In the genomic region with DNA sequence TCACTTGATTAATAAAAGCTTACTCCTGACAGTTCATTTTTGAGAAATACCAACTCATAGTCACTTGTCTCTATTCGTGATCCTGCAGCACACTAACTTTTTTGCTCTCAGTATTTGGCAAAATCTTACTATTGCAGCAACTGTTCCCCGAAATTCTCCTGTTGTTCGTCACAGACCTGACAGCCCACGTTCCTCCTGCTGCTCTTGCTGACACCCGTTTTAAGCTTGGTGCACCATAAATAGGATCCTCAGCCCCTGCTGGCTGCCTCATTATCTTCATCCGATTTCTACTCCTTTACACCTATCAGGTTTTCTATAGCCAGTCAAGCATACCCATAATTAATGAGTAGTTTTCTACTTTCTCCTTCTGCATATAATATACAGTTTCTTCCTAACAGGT, we compare ENCODE assay signal across 1 cellular context.
TF ChIP-seq lines count a peak whose summit lies in the region.

No MANE protein-coding gene starts in this region.

TF ChIP-seq in GM23338, 12 proteins besides CTCF, POLR2A, EP300 and RAD21 (continued from another document):
- TF ChIP-seq, protein P1, sequence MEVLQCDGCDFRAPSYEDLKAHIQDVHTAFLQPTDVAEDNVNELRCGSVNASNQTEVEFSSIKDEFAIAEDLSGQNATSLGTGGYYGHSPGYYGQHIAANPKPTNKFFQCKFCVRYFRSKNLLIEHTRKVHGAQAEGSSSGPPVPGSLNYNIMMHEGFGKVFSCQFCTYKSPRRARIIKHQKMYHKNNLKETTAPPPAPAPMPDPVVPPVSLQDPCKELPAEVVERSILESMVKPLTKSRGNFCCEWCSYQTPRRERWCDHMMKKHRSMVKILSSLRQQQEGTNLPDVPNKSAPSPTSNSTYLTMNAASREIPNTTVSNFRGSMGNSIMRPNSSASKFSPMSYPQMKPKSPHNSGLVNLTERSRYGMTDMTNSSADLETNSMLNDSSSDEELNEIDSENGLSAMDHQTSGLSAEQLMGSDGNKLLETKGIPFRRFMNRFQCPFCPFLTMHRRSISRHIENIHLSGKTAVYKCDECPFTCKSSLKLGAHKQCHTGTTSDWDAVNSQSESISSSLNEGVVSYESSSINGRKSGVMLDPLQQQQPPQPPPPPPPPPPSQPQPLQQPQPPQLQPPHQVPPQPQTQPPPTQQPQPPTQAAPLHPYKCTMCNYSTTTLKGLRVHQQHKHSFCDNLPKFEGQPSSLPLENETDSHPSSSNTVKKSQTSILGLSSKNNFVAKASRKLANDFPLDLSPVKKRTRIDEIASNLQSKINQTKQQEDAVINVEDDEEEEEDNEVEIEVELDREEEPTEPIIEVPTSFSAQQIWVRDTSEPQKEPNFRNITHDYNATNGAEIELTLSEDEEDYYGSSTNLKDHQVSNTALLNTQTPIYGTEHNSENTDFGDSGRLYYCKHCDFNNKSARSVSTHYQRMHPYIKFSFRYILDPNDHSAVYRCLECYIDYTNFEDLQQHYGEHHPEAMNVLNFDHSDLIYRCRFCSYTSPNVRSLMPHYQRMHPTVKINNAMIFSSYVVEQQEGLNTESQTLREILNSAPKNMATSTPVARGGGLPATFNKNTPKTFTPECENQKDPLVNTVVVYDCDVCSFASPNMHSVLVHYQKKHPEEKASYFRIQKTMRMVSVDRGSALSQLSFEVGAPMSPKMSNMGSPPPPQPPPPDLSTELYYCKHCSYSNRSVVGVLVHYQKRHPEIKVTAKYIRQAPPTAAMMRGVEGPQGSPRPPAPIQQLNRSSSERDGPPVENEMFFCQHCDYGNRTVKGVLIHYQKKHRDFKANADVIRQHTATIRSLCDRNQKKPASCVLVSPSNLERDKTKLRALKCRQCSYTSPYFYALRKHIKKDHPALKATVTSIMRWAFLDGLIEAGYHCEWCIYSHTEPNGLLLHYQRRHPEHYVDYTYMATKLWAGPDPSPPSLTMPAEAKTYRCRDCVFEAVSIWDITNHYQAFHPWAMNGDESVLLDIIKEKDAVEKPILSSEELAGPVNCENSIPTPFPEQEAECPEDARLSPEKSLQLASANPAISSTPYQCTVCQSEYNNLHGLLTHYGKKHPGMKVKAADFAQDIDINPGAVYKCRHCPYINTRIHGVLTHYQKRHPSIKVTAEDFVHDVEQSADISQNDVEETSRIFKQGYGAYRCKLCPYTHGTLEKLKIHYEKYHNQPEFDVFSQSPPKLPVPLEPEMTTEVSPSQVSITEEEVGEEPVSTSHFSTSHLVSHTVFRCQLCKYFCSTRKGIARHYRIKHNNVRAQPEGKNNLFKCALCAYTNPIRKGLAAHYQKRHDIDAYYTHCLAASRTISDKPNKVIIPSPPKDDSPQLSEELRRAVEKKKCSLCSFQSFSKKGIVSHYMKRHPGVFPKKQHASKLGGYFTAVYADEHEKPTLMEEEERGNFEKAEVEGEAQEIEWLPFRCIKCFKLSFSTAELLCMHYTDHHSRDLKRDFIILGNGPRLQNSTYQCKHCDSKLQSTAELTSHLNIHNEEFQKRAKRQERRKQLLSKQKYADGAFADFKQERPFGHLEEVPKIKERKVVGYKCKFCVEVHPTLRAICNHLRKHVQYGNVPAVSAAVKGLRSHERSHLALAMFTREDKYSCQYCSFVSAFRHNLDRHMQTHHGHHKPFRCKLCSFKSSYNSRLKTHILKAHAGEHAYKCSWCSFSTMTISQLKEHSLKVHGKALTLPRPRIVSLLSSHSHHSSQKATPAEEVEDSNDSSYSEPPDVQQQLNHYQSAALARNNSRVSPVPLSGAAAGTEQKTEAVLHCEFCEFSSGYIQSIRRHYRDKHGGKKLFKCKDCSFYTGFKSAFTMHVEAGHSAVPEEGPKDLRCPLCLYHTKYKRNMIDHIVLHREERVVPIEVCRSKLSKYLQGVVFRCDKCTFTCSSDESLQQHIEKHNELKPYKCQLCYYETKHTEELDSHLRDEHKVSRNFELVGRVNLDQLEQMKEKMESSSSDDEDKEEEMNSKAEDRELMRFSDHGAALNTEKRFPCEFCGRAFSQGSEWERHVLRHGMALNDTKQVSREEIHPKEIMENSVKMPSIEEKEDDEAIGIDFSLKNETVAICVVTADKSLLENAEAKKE (CRISPR knock-in tag; IDR thresholded peaks at IDR 0.05) = no peak
- TF ChIP-seq ZNF114 (CRISPR knock-in tag; IDR thresholded peaks at IDR 0.05) (no peak), JUNB (IDR thresholded peaks at IDR 0.05; ENCODE audit: unreplicated experiment) (no peak), POLR2AphosphoS5 (IDR thresholded peaks at IDR 0.05; ENCODE audit: low read depth) (no peak)
